ENCODE assay signal across 21 cellular contexts in genomic region chr3:37149246-37149645, GRCh38.
"Had no signal": no experiment of that assay in that cellular context is flagged by ENCODE, and none has a peak within 500 bp of the region (broad histone marks: within the 10 kb centered on the region; RNA-seq: fewer than 3 reads in every experiment).

No MANE protein-coding gene starts in this region.

- H3K4me1 ChIP-seq: foreskin keratinocyte had no signal

- H3K9me3 ChIP-seq: mucosa of descending colon, ovary, right lobe of liver, testis, transverse colon had no signal

- DNase-seq: central memory CD4-positive, alpha-beta T cell; effector CD4-positive, alpha-beta T cell; endodermal cell; erythroblast; foreskin keratinocyte; kidney; left colon; mammary epithelial cell; mucosa of descending colon; naive thymus-derived CD8-positive, alpha-beta T cell; nucleus accumbens; ovary; stimulated activated CD4-positive, alpha-beta T cell treated with anti-CD3 and anti-CD28 coated beads, Interleukin-15, amount 100 ng/mL, for 24 hours; stimulated activated CD4-positive, alpha-beta T cell treated with anti-CD3 and anti-CD28 coated beads, Interleukin-1b, Interleukin-23, amount 100 ng/mL, for 48 hours; stimulated activated CD4-positive, alpha-beta T cell treated with anti-CD3 and anti-CD28 coated beads, Interleukin-4, amount 100 ng/mL, for 4 hours; stimulated activated naive B cell treated with anti-CD40 and anti-IgM and Interleukin-4, amounts not matched to agents 10 μg/mL and 1 μg/mL and 100 μg/mL, for 72 hours; stimulated activated naive CD8-positive, alpha-beta T cell treated with anti-CD3 and anti-CD28 coated beads, Interleukin-15, amount 100 ng/mL, for 72 hours; testis; transverse colon had no signal

- ATAC-seq: foreskin keratinocyte; left colon; mucosa of descending colon; naive thymus-derived CD8-positive, alpha-beta T cell; right lobe of liver; stimulated activated naive B cell treated with anti-CD40 and anti-IgM and Interleukin-4, amounts not matched to agents 10 μg/mL and 1 μg/mL and 100 μg/mL, for 72 hours; stimulated activated naive CD8-positive, alpha-beta T cell treated with anti-CD3 and anti-CD28 coated beads, Interleukin-15, amount 100 ng/mL, for 72 hours had no signal

- H3K27ac ChIP-seq: coronary artery, foreskin keratinocyte, ovary, right lobe of liver, testis, transverse colon had no signal

- H3K36me3 ChIP-seq: ovary had no signal

- H3K27me3 ChIP-seq: foreskin keratinocyte, ovary, right lobe of liver, testis, transverse colon had no signal

- H3K4me3 ChIP-seq: coronary artery, mucosa of descending colon, ovary, right lobe of liver, testis, transverse colon had no signal
